In genomic region chr19:719081-719512, GRCh38 we compare ENCODE assay signal across 1 cellular context.
TF ChIP-seq lines count a peak whose summit lies in the region.

No MANE protein-coding gene starts in this region.

TF ChIP-seq in HepG2, 621 proteins besides CTCF, POLR2A, EP300 and RAD21 (continued from another document and continues in another):
- TF ChIP-seq PAXIP1 (CRISPR knock-in tag; conservative IDR thresholded peaks at IDR 0.05): 0 out of 2 replicates have a peak, but pooled peaks have one; percentile 25
- peak; percentile 19; the same call in 1 of the 2 replicates for TF ChIP-seq PHF21A (CRISPR knock-in tag; IDR thresholded peaks at IDR 0.05)
- TF ChIP-seq ZNF253 (CRISPR knock-in tag; IDR thresholded peaks at IDR 0.05; ENCODE audit: borderline replicate concordance): peak; percentile 36; the same call in 1 of the 2 replicates
- TF ChIP-seq ZNF235 (CRISPR knock-in tag; IDR thresholded peaks at IDR 0.05; ENCODE audit: borderline replicate concordance): 0 out of 2 replicates have a peak, but pooled peaks have one; percentile 61
- no peak for TF ChIP-seq PTBP1 (IDR thresholded peaks at IDR 0.05; ENCODE audit: low read depth, low read length, poor library complexity, severe bottlenecking)
- 0 out of 2 replicates have a peak, but pooled peaks have one; percentile 47 for TF ChIP-seq SATB2 (CRISPR knock-in tag; IDR thresholded peaks at IDR 0.05)
- TF ChIP-seq, protein P1, sequence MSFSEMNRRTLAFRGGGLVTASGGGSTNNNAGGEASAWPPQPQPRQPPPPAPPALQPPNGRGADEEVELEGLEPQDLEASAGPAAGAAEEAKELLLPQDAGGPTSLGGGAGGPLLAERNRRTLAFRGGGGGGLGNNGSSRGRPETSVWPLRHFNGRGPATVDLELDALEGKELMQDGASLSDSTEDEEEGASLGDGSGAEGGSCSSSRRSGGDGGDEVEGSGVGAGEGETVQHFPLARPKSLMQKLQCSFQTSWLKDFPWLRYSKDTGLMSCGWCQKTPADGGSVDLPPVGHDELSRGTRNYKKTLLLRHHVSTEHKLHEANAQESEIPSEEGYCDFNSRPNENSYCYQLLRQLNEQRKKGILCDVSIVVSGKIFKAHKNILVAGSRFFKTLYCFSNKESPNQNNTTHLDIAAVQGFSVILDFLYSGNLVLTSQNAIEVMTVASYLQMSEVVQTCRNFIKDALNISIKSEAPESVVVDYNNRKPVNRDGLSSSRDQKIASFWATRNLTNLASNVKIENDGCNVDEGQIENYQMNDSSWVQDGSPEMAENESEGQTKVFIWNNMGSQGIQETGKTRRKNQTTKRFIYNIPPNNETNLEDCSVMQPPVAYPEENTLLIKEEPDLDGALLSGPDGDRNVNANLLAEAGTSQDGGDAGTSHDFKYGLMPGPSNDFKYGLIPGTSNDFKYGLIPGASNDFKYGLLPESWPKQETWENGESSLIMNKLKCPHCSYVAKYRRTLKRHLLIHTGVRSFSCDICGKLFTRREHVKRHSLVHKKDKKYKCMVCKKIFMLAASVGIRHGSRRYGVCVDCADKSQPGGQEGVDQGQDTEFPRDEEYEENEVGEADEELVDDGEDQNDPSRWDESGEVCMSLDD (CRISPR knock-in tag; IDR thresholded peaks at IDR 0.05; ENCODE audit: borderline replicate concordance): peak; percentile 63; the same call in 1 of the 2 replicates
- TF ChIP-seq CENPT (CRISPR knock-in tag; IDR thresholded peaks at IDR 0.05; ENCODE audit: low read depth): peak; percentile 52; the same call in 1 of the 2 replicates
- no peak for TF ChIP-seq JUND (CRISPR knock-in tag; IDR thresholded peaks at IDR 0.05)
- TF ChIP-seq MTF2 (CRISPR knock-in tag; IDR thresholded peaks at IDR 0.05; ENCODE audit: borderline replicate concordance): no peak
- no peak for TF ChIP-seq YY1 (IDR thresholded peaks at IDR 0.05; ENCODE audit: insufficient read depth, insufficient replicate concordance, low read depth, low read length)
- 0 out of 2 replicates have a peak, but pooled peaks have one; percentile 10 for TF ChIP-seq FOXK1 (CRISPR knock-in tag; IDR thresholded peaks at IDR 0.05; ENCODE audit: borderline replicate concordance, low read depth)
- 0 out of 2 replicates have a peak, but pooled peaks have one; percentile 72 for TF ChIP-seq ZBTB42 (CRISPR knock-in tag; IDR thresholded peaks at IDR 0.05)
- TF ChIP-seq ZNF749 (CRISPR knock-in tag; IDR thresholded peaks at IDR 0.05; ENCODE audit: borderline replicate concordance): 0 out of 2 replicates have a peak, but pooled peaks have one; percentile 46
- TF ChIP-seq PATZ1 (CRISPR knock-in tag; IDR thresholded peaks at IDR 0.05): peak; percentile 91
- TF ChIP-seq, protein P2, sequence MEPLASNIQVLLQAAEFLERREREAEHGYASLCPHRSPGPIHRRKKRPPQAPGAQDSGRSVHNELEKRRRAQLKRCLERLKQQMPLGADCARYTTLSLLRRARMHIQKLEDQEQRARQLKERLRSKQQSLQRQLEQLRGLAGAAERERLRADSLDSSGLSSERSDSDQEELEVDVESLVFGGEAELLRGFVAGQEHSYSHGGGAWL (CRISPR knock-in tag; IDR thresholded peaks at IDR 0.05): peak; percentile 46; the same call in 1 of the 2 replicates
- TF ChIP-seq NCOA5 (CRISPR knock-in tag; IDR thresholded peaks at IDR 0.05): no peak
- 0 out of 2 replicates have a peak, but pooled peaks have one; percentile 46 for TF ChIP-seq ZNF430 (CRISPR knock-in tag; IDR thresholded peaks at IDR 0.05)
- no peak for TF ChIP-seq ZBTB43 (CRISPR knock-in tag; conservative IDR thresholded peaks at IDR 0.05)
- peak; percentile 53; the same call in 1 of the 2 replicates for TF ChIP-seq NKX3-1 (CRISPR knock-in tag; IDR thresholded peaks at IDR 0.05)
- TF ChIP-seq ZNF687 (CRISPR knock-in tag; IDR thresholded peaks at IDR 0.05): peak; percentile 94
- no peak for TF ChIP-seq MED1 (CRISPR knock-in tag; IDR thresholded peaks at IDR 0.05)
- TF ChIP-seq, protein P3, sequence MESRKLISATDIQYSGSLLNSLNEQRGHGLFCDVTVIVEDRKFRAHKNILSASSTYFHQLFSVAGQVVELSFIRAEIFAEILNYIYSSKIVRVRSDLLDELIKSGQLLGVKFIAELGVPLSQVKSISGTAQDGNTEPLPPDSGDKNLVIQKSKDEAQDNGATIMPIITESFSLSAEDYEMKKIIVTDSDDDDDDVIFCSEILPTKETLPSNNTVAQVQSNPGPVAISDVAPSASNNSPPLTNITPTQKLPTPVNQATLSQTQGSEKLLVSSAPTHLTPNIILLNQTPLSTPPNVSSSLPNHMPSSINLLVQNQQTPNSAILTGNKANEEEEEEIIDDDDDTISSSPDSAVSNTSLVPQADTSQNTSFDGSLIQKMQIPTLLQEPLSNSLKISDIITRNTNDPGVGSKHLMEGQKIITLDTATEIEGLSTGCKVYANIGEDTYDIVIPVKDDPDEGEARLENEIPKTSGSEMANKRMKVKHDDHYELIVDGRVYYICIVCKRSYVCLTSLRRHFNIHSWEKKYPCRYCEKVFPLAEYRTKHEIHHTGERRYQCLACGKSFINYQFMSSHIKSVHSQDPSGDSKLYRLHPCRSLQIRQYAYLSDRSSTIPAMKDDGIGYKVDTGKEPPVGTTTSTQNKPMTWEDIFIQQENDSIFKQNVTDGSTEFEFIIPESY (CRISPR knock-in tag; IDR thresholded peaks at IDR 0.05): 0 out of 2 replicates have a peak, but pooled peaks have one; percentile 11
- TF ChIP-seq MTA3 (CRISPR knock-in tag; IDR thresholded peaks at IDR 0.05): no peak
- TF ChIP-seq, protein P4, sequence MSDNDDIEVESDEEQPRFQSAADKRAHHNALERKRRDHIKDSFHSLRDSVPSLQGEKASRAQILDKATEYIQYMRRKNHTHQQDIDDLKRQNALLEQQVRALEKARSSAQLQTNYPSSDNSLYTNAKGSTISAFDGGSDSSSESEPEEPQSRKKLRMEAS (IDR thresholded peaks at IDR 0.05): peak; percentile 71
- no peak for TF ChIP-seq FOXA1 (IDR thresholded peaks at IDR 0.05)
- no peak for TF ChIP-seq FOXA1 (CRISPR knock-in tag; IDR thresholded peaks at IDR 0.05)
- no peak for TF ChIP-seq NR2F1 (CRISPR knock-in tag; IDR thresholded peaks at IDR 0.05)
- TF ChIP-seq ZNF75D (CRISPR knock-in tag; IDR thresholded peaks at IDR 0.05; ENCODE audit: borderline replicate concordance): no peak
- peak; percentile 88 for TF ChIP-seq RARA (CRISPR knock-in tag; IDR thresholded peaks at IDR 0.05)
- TF ChIP-seq KLF15 (CRISPR knock-in tag; IDR thresholded peaks at IDR 0.05; ENCODE audit: borderline replicate concordance): peak; percentile 70; the same call in 1 of the 2 replicates
- 0 out of 2 replicates have a peak, but pooled peaks have one; percentile 27 for TF ChIP-seq ZBTB14 (CRISPR knock-in tag; IDR thresholded peaks at IDR 0.05)
- no peak for TF ChIP-seq ZNF446 (CRISPR knock-in tag; IDR thresholded peaks at IDR 0.05)
- 0 out of 2 replicates have a peak, but pooled peaks have one; percentile 38 for TF ChIP-seq NR2C2 (CRISPR knock-in tag; IDR thresholded peaks at IDR 0.05; ENCODE audit: borderline replicate concordance)
- no peak for TF ChIP-seq NONO (IDR thresholded peaks at IDR 0.05)
- TF ChIP-seq NONO (CRISPR knock-in tag; conservative IDR thresholded peaks at IDR 0.05): peak; percentile 55; the same call in 1 of the 2 replicates
- no peak for TF ChIP-seq ZNF780A (CRISPR knock-in tag; IDR thresholded peaks at IDR 0.05)
- no peak for TF ChIP-seq TCF12 (IDR thresholded peaks at IDR 0.05)
- 0 out of 2 replicates have a peak, but pooled peaks have one; percentile 36 for TF ChIP-seq TCF12 (CRISPR knock-in tag; IDR thresholded peaks at IDR 0.05)
- no peak for TF ChIP-seq AHR (CRISPR knock-in tag; IDR thresholded peaks at IDR 0.05)
- TF ChIP-seq ZFP90 (CRISPR knock-in tag; IDR thresholded peaks at IDR 0.05; ENCODE audit: borderline replicate concordance): 0 out of 2 replicates have a peak, but pooled peaks have one; percentile 38
- TF ChIP-seq SNRNP70 (IDR thresholded peaks at IDR 0.05; ENCODE audit: low read depth, low read length): no peak
- TF ChIP-seq ZFY (CRISPR knock-in tag; IDR thresholded peaks at IDR 0.05): peak; percentile 77
- TF ChIP-seq MED13 (CRISPR knock-in tag; IDR thresholded peaks at IDR 0.05): peak; percentile 43; the same call in 1 of the 2 replicates
- TF ChIP-seq, protein P5, sequence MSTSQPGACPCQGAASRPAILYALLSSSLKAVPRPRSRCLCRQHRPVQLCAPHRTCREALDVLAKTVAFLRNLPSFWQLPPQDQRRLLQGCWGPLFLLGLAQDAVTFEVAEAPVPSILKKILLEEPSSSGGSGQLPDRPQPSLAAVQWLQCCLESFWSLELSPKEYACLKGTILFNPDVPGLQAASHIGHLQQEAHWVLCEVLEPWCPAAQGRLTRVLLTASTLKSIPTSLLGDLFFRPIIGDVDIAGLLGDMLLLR (CRISPR knock-in tag; IDR thresholded peaks at IDR 0.05): 0 out of 2 replicates have a peak, but pooled peaks have one; percentile 48
- no peak for TF ChIP-seq ZNF326 (CRISPR knock-in tag; IDR thresholded peaks at IDR 0.05; ENCODE audit: borderline replicate concordance)
